In genomic region chrX:52452031-52452430, GRCh38 we compare ENCODE assay signal across 20 cellular contexts. TPM values are rescaled to one million over a fixed set of nuclear protein-coding genes. Genes with fewer than 3 reads are reported as not detected.
"Had no signal": no experiment of that assay in that cellular context is flagged by ENCODE, and none has a peak within 500 bp of the region (broad histone marks: within the 10 kb centered on the region; RNA-seq: fewer than 3 reads in every experiment).

No MANE protein-coding gene starts in this region.

RNA-seq across cellular contexts. Expression of gene XAGE1A, which starts 43.6 kb away (rescaled TPM):
- total RNA-seq: activated naive CD4-positive, alpha-beta T cell treated with anti-CD3 and anti-CD28 coated beads for 36 hours; activated naive CD4-positive, alpha-beta T cell treated with anti-CD3 and anti-CD28 coated beads, Interleukin-2, amount 50 U/mL, for 72 hours; activated naive CD8-positive, alpha-beta T cell treated with anti-CD3 and anti-CD28 coated beads for 36 hours; activated naive CD8-positive, alpha-beta T cell treated with anti-CD3 and anti-CD28 coated beads, Interleukin-2, amount 10 ng/mL, durations not matched to agents 7 days and 5 days; activated T-cell treated with anti-CD3 and anti-CD28 coated beads, Interleukin-2, amount 50 U/mL, for 4 hours; activated T-cell treated with anti-CD3 and anti-CD28 coated beads, Interleukin-2, amount 50 U/mL, for 72 hours; activated T-helper 1 cell treated with anti-CD3 and anti-CD28 coated beads, Interleukin-12 subunit alpha, Interleukin-12 subunit beta, Interleukin-2, Interleukin-4 antibody, amounts not matched to agents 30 ng/mL and 10 ng/mL and 1 ng/mL, durations not matched to agents 14 hours and 24 hours and 36 hours; activated T-helper 17 cell treated with anti-CD3 and anti-CD28 coated beads, Interleukin-2, amount 50 U/mL, for 72 hours; activated T-helper 2 cell treated with anti-CD3 and anti-CD28 coated beads, Interferon-gamma antibody, Interleukin-2, Interleukin-4, amounts not matched to agents 10 μg/mL and 5 μg/mL and 100 μg/mL, durations not matched to agents 14 hours and 24 hours and 36 hours; adrenal gland; aorta; ascending aorta; astrocyte; body of pancreas; breast epithelium; bronchial epithelial cell; cardiac muscle cell; cardiac septum; cerebellum; chondrocyte had no signal
